Comparison of ENCODE assay signal across 20 cellular contexts in genomic region chr17:57677858-57678257, GRCh38.
A peak's percentile ranks its signal among the peaks of the same experiment; 100 is the strongest.
DNase-seq lines count a peak whose midpoint lies in the region; ATAC-seq and TF ChIP-seq lines count a peak whose summit lies in the region.
"Had no signal": no experiment of that assay in that cellular context is flagged by ENCODE, and none has a peak within 500 bp of the region (broad histone marks: within the 10 kb centered on the region; RNA-seq: fewer than 3 reads in every experiment).

No MANE protein-coding gene starts in this region.

- WGBS in H9 (ENCODE audit: extremely low coverage, insufficient read length, low lambda C conversion rate): no CpG with 5 or more reads among the region's 6 CpGs

- H3K27ac Mint-ChIP-seq in activated naive CD4-positive, alpha-beta T cell treated with anti-CD3 and anti-CD28 coated beads, Interleukin-2, amount 10 ng/mL, durations not matched to agents 7 days and 5 days: no peak overlapping the region
- H3K27ac Mint-ChIP-seq in H9 (no peak overlapping the region), type B pancreatic cell (no peak overlapping the region)

- no peak overlapping the region for H3K18ac ChIP-seq in H9 (ENCODE audit: insufficient read length, low read depth, low read length)

- intact Hi-C loops in left colon (cut with DNase I, micrococcal nuclease): loop anchor here in 1 of 2 donors (10.0 kb wide), 1 partner anchor 433 kb away; no protein-coding TSS in a partner anchor

- no peaks in the 10 kb centered on the region for H3K79me1 ChIP-seq in H9 (ENCODE audit: insufficient read depth, low read depth, low read length, poor library complexity, severe bottlenecking)

- peaks cover 9% of the 10 kb centered on the region for H3K36me3 Mint-ChIP-seq in activated naive CD4-positive, alpha-beta T cell treated with anti-CD3 and anti-CD28 coated beads, Interleukin-2, amount 10 ng/mL, durations not matched to agents 7 days and 5 days
- H3K36me3 Mint-ChIP-seq in H9 (ENCODE audit: insufficient read depth in 1 of 3, low read depth in 3 of 3) (peaks cover 0 to 15% (median 14%) of the 10 kb centered on the region in 3 experiments; a peak in 4 of 7 replicates), type B pancreatic cell (peaks cover 11% of the 10 kb centered on the region)

- no peak overlapping the region for H4K8ac ChIP-seq in H9 (replicated peaks; ENCODE audit: insufficient read length, low read depth, low read length)

- DNase-seq in activated naive CD4-positive, alpha-beta T cell treated with anti-CD3 and anti-CD28 coated beads, Interleukin-2, amount 10 ng/mL, durations not matched to agents 7 days and 5 days: peak; percentile 5
- no peak for DNase-seq in activated naive CD4-positive, alpha-beta T cell (lab: John Stamatoyannopoulos, UW)
- peak; percentile 13 for DNase-seq in H9
- DNase-seq in islet precursor cell: peak; percentile 40
- peak; percentile 44 for DNase-seq in type B pancreatic cell (ENCODE audit: extremely low spot score, unreplicated experiment)
- DNase-seq in HK-2 (ENCODE audit: unreplicated experiment): no peak
- DNase-seq in left colon: no peak
- DNase-seq: BE2C; CD4-positive, CD25-positive, alpha-beta regulatory T cell; DMS 273 treated with DMSO at 0.1 percent for 48 hours; DMS79 treated with DMSO at 0.1 percent for 48 hours; MG63; NCI-H1694 treated with DMSO at 0.1 percent for 48 hours; NCI-H446 treated with DMSO at 0.1 percent for 48 hours; NCI-H526 treated with DMSO at 0.1 percent for 48 hours had no signal

- no peak overlapping the region for H3K4me3 Mint-ChIP-seq in activated naive CD4-positive, alpha-beta T cell treated with anti-CD3 and anti-CD28 coated beads, Interleukin-2, amount 10 ng/mL, durations not matched to agents 7 days and 5 days
- no peak overlapping the region for H3K4me3 Mint-ChIP-seq in H9
- H3K4me3 Mint-ChIP-seq in type B pancreatic cell: no peak overlapping the region
- H3K4me3 Mint-ChIP-seq: CD4-positive, CD25-positive, alpha-beta regulatory T cell had no signal

- TF ChIP-seq CTCF in H9 (conservative IDR thresholded peaks at IDR 0.05): no peak
- TF ChIP-seq CTCF in type B pancreatic cell (conservative IDR thresholded peaks at IDR 0.05): no peak

- no peak overlapping the region for H2BK12ac ChIP-seq in H9 (ENCODE audit: insufficient read length, low read depth, low read length)

- H2BK15ac ChIP-seq in H9 (ENCODE audit: low read depth, low read length): no peak overlapping the region

- no peak overlapping the region for H3K4me2 ChIP-seq in H9 (ENCODE audit: insufficient read depth, insufficient read length, low read length)
- H3K4me2 ChIP-seq: A549 had no signal

- H3T11ph ChIP-seq in H9 (ENCODE audit: low read length): no peak overlapping the region

- H3K79me2 ChIP-seq in H9 (ENCODE audit: insufficient read depth, low read length): no peaks in the 10 kb centered on the region

- no peak overlapping the region for H4K91ac ChIP-seq in H9 (ENCODE audit: insufficient read length, low read depth, low read length)

- H3K23ac ChIP-seq in H9 (ENCODE audit: insufficient read length, low read depth, low read length): no peak overlapping the region

- no peak overlapping the region for H2BK120ac ChIP-seq in H9 (ENCODE audit: low read depth, low read length, poor library complexity, severe bottlenecking)

- H4K5ac ChIP-seq in H9 (ENCODE audit: insufficient read length, low read depth, low read length): no peak overlapping the region

- H2BK20ac ChIP-seq in H9 (ENCODE audit: low read depth, low read length, poor library complexity, severe bottlenecking): no peak overlapping the region

- H3K9me3 Mint-ChIP-seq in activated naive CD4-positive, alpha-beta T cell treated with anti-CD3 and anti-CD28 coated beads, Interleukin-2, amount 10 ng/mL, durations not matched to agents 7 days and 5 days: no peaks in the 10 kb centered on the region
- H3K9me3 Mint-ChIP-seq in H9 (no peaks in the 10 kb centered on the region), type B pancreatic cell (no peaks in the 10 kb centered on the region)
- H3K9me3 Mint-ChIP-seq: CD4-positive, CD25-positive, alpha-beta regulatory T cell had no signal

- H3K23me2 ChIP-seq in H9 (ENCODE audit: insufficient read length, low read depth, low read length, poor library complexity, severe bottlenecking): no peaks in the 10 kb centered on the region

- H2AFZ ChIP-seq in H9 (ENCODE audit: low read length): no peak overlapping the region

- no peaks in the 10 kb centered on the region for H4K20me1 ChIP-seq in H9 (ENCODE audit: control insufficient read depth, insufficient read depth, insufficient read length)

- ATAC-seq in HG03159 (IDR thresholded peaks at IDR 0.05; ENCODE audit: unreplicated experiment) (no peak), left colon (no peak)
- ATAC-seq: A549, K562, Right ventricle myocardium inferior had no signal

- H3K4me1 Mint-ChIP-seq in activated naive CD4-positive, alpha-beta T cell treated with anti-CD3 and anti-CD28 coated beads, Interleukin-2, amount 10 ng/mL, durations not matched to agents 7 days and 5 days: peaks cover 7% of the 10 kb centered on the region
- H3K4me1 Mint-ChIP-seq in H9 (peaks cover 3 to 19% of the 10 kb centered on the region in 2 experiments; a peak in 3 of 4 replicates), type B pancreatic cell (ENCODE audit: unreplicated experiment) (peaks cover 4% of the 10 kb centered on the region)

- H3K4ac ChIP-seq in H9 (ENCODE audit: low read depth, low read length): no peak overlapping the region

- H2BK5ac ChIP-seq in H9 (ENCODE audit: insufficient read length, low read length): no peak overlapping the region

- CTCF ChIA-PET in activated naive CD4-positive, alpha-beta T cell treated with anti-CD3 and anti-CD28 coated beads, Interleukin-2, amount 10 ng/mL, durations not matched to agents 7 days and 5 days (lab: Charles Lee): interaction anchor here (1.2 to 1.4 kb wide), 2 partner anchors 80 to 155 kb away, joined by 3 read pairs; no protein-coding TSS in a partner anchor

- no peaks in the 10 kb centered on the region for H3K27me3 ChIP-seq in H9 (ENCODE audit: insufficient read depth, low read length)
- H3K27me3 ChIP-seq: BE2C, MG63, SJSA1 had no signal

- no peak overlapping the region for H3K9ac ChIP-seq in H9 (ENCODE audit: extremely low read depth, insufficient read length, low read length)

- H3K56ac ChIP-seq in H9 (ENCODE audit: insufficient read length, low read depth, low read length): no peak overlapping the region

- no peak overlapping the region for H3K27ac ChIP-seq in H9 (ENCODE audit: insufficient read length, low read depth, low read length)
- H3K27ac ChIP-seq: A549, SJSA1 had no signal

- no peak overlapping the region for H2AK5ac ChIP-seq in H9 (ENCODE audit: insufficient read length, low read length)

- no peak overlapping the region for H3K14ac ChIP-seq in H9 (ENCODE audit: insufficient read depth, low read length)

- H3K27me3 Mint-ChIP-seq in activated naive CD4-positive, alpha-beta T cell treated with anti-CD3 and anti-CD28 coated beads, Interleukin-2, amount 10 ng/mL, durations not matched to agents 7 days and 5 days: no peaks in the 10 kb centered on the region
- H3K27me3 Mint-ChIP-seq in H9 (ENCODE audit: low read depth) (no peaks in the 10 kb centered on the region), type B pancreatic cell (no peaks in the 10 kb centered on the region)
- H3K27me3 Mint-ChIP-seq: CD4-positive, CD25-positive, alpha-beta regulatory T cell had no signal

- no peaks in the 10 kb centered on the region for H3K9me3 ChIP-seq in H9 (ENCODE audit: control insufficient read depth, low read depth, low read length)
- H3K9me3 ChIP-seq: A549, BE2C, MG63, SJSA1 had no signal

- no peaks in the 10 kb centered on the region for H3K4me1 ChIP-seq in H9 (ENCODE audit: insufficient read depth, low read length)
- H3K4me1 ChIP-seq: A549, SJSA1 had no signal

Comparison
In these comparisons a context has a peak if more than half of its experiments do, and no peak if none do; other contexts are left out.
1. DNase-seq: peak in activated naive CD4-positive, alpha-beta T cell treated with anti-CD3 and anti-CD28 coated beads, Interleukin-2, amount 10 ng/mL, durations not matched to agents 7 days and 5 days (single experiment), H9 (single experiment), islet precursor cell (single experiment) and type B pancreatic cell (single experiment); none in activated naive CD4-positive, alpha-beta T cell (0 of 4), HK-2 (single experiment) and left colon (0 of 2).